ENCODE assay signal across 8 cellular contexts in the genomic region with DNA sequence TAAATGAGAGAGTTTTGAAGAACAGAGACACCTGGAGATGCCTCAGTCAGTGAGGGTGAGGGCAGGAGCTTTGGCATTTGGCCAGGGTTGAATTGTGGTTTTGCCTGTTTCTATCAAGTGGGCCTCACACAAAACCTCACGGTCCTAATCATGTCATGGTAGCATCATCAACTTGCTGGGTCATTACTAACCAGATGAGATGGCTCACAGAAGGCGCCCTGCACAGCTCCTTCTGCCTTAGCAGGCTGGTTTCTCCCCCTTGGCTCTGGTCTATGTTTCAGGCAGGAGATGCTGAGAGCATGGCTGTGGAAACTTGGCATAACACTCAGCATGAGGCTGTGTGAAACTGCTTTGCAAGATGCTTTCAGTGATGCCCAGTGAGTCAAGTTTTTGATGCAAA.
DNase-seq lines count a peak whose midpoint lies in the region; ATAC-seq and TF ChIP-seq lines count a peak whose summit lies in the region.

No MANE protein-coding gene starts in this region.

- TF ChIP-seq CTCF in vagina (IDR thresholded peaks at IDR 0.05) = no peak
- no peak for TF ChIP-seq CTCF in spleen (IDR thresholded peaks at IDR 0.05 in 8 of 11, conservative IDR thresholded peaks at IDR 0.05 in 3 of 11)

- ATAC-seq in HG02840 (IDR thresholded peaks at IDR 0.05; ENCODE audit: low FRiP score, unreplicated experiment) = peak; percentile 50

- H3K4me3 ChIP-seq in vagina (no peak overlapping the region), spleen (no peak overlapping the region)

- no peaks in the 10 kb centered on the region for H3K27me3 ChIP-seq in vagina
- no peaks in the 10 kb centered on the region for H3K27me3 ChIP-seq in spleen (replicated peaks in 1 of 7)

- H3K9me3 ChIP-seq in vagina = no peaks in the 10 kb centered on the region
- H3K9me3 ChIP-seq in spleen = no peaks in the 10 kb centered on the region

- H3K36me3 ChIP-seq in vagina (peaks cover 0 to 7% of the 10 kb centered on the region in 2 donors), spleen (peaks cover 0 to 16% (median 0%) of the 10 kb centered on the region in 6 donors)

- H3K27ac ChIP-seq in vagina = no peak overlapping the region
- H3K27ac ChIP-seq in spleen = no peak overlapping the region

- 29 to 47% (median 37%) methylated on average over 2 of the region's 2 CpGs for WGBS in spleen, 5 donors

- DNase-seq in activated naive CD4-positive, alpha-beta T cell treated with Interleukin-2 at 50 U/mL for 16 hours = peak; percentile 24
- DNase-seq in activated naive CD4-positive, alpha-beta T cell treated with anti-CD3 and anti-CD28 coated beads, Interleukin-2, amount 50 U/mL, for 16 hours = no peak
- DNase-seq in NCI-H446 treated with DMSO at 0.1 percent for 48 hours (lab: John Stamatoyannopoulos, UW) (peak; percentile 82), cerebellar cortex (ENCODE audit: low spot score) (peak; percentile 63), vagina (ENCODE audit: extremely low spot score in 2 of 2) (no peak), spleen (no peak)
- peak; percentile 35 for DNase-seq in stimulated activated CD8-positive, alpha-beta memory T cell treated with anti-CD3 and anti-CD28 coated beads, Interleukin-7, amount 100 ng/mL, for 24 hours (ENCODE audit: low read depth)

- H3K4me1 ChIP-seq in vagina (no peaks in the 10 kb centered on the region), spleen (no peaks in the 10 kb centered on the region)

- TF ChIP-seq POLR2A in vagina (IDR thresholded peaks at IDR 0.05) (no peak), spleen (IDR thresholded peaks at IDR 0.05) (no peak)

- intact Hi-C loops in vagina (cut with DNase I) = no loop called here
- intact Hi-C loops in spleen (cut with DNase I; ENCODE audit: low total_unique reads) = no loop called here

Comparison
In these comparisons a context has a peak if more than half of its experiments do, and no peak if none do; other contexts are left out.
1. DNase-seq: peak in activated naive CD4-positive, alpha-beta T cell treated with Interleukin-2 at 50 U/mL for 16 hours (single experiment), NCI-H446 treated with DMSO at 0.1 percent for 48 hours (single experiment), cerebellar cortex (single experiment) and stimulated activated CD8-positive, alpha-beta memory T cell treated with anti-CD3 and anti-CD28 coated beads, Interleukin-7, amount 100 ng/mL, for 24 hours (single experiment); none in activated naive CD4-positive, alpha-beta T cell treated with anti-CD3 and anti-CD28 coated beads, Interleukin-2, amount 50 U/mL, for 16 hours (single experiment), vagina (0 of 2) and spleen (single experiment).